ENCODE assay signal across 8 cellular contexts in genomic region chr18:22932885-22933205, GRCh38. TPM values are rescaled to one million over a fixed set of nuclear protein-coding genes. Genes with fewer than 3 reads are reported as not detected.
DNase-seq lines count a peak whose midpoint lies in the region; ATAC-seq and TF ChIP-seq lines count a peak whose summit lies in the region.

No MANE protein-coding gene starts in this region.

- intact Hi-C loops in activated CD4-positive, alpha-beta T cell treated with anti-CD3 and anti-CD28 coated beads for 36 hours (cut with DNase I, micrococcal nuclease), result loop anchor here (1.0 to 5.0 kb wide), 11 partner anchors 45 to 1821 kb away; partner anchors contain the start of genes RIOK3 (in 2 of the 2), CABLES1 (in 1 of the 2), NPC1 (in 1 of the 2) and ROCK1 (in 1 of the 2)
- intact Hi-C loops in sigmoid colon (cut with DNase I), result loop anchor here (1.0 to 10.0 kb wide), 5 partner anchors 49 to 766 kb away; partner anchors contain the start of genes CABLES1, GATA6 and RIOK3

- peak; percentile 37 for ATAC-seq in activated CD4-positive, alpha-beta T cell treated with anti-CD3 and anti-CD28 coated beads for 36 hours
- peak; percentile 26 for ATAC-seq in HG02943 (IDR thresholded peaks at IDR 0.05; ENCODE audit: low read depth, unreplicated experiment)
- ATAC-seq in gastroesophageal sphincter, result peak; percentile 64

- no peaks in the 10 kb centered on the region for H3K27me3 ChIP-seq in gastroesophageal sphincter
- no peaks in the 10 kb centered on the region for H3K27me3 ChIP-seq in sigmoid colon

- POLR2A ChIA-PET in activated CD4-positive, alpha-beta T cell treated with anti-CD3 and anti-CD28 coated beads for 36 hours (lab: Charles Lee), result no interaction called here

- H3K36me3 Mint-ChIP-seq in activated CD4-positive, alpha-beta T cell treated with anti-CD3 and anti-CD28 coated beads for 36 hours (ENCODE audit: low read depth), result peaks cover 26% of the 10 kb centered on the region

- H3K9me3 ChIP-seq in gastroesophageal sphincter (no peaks in the 10 kb centered on the region), sigmoid colon (no peaks in the 10 kb centered on the region)

- H3K27ac ChIP-seq in gastroesophageal sphincter, result peak overlapping the region; percentile 92 to 99 (median 94)
- peak overlapping the region; percentile 97 to 99 (median 98) for H3K27ac ChIP-seq in sigmoid colon

- H3K4me1 ChIP-seq in gastroesophageal sphincter, result peaks cover 0 to 18% (median 0%) of the 10 kb centered on the region in 3 donors
- H3K4me1 ChIP-seq in sigmoid colon, result peaks cover 0 to 12% (median 2%) of the 10 kb centered on the region in 4 donors

- no peak for TF ChIP-seq EP300 in gastroesophageal sphincter (IDR thresholded peaks at IDR 0.05)
- no peak for TF ChIP-seq EP300 in sigmoid colon (IDR thresholded peaks at IDR 0.05)

- H3K36me3 ChIP-seq in gastroesophageal sphincter (peaks cover 0 to 12% of the 10 kb centered on the region in 2 donors), sigmoid colon (no peaks in the 10 kb centered on the region)

- TF ChIP-seq CTCF in gastroesophageal sphincter (IDR thresholded peaks at IDR 0.05), result no peak
- TF ChIP-seq CTCF in sigmoid colon (IDR thresholded peaks at IDR 0.05), result no peak
- TF ChIP-seq CTCF in GM20000 (IDR thresholded peaks at IDR 0.05; ENCODE audit: extremely low read depth, missing control alignments), result no peak

- peaks cover 17% of the 10 kb centered on the region for H3K4me1 Mint-ChIP-seq in activated CD4-positive, alpha-beta T cell treated with anti-CD3 and anti-CD28 coated beads for 36 hours

- no peaks in the 10 kb centered on the region for H3K27me3 Mint-ChIP-seq in activated CD4-positive, alpha-beta T cell treated with anti-CD3 and anti-CD28 coated beads for 36 hours

- peak overlapping the region; percentile 89 for H3K4me3 Mint-ChIP-seq in activated CD4-positive, alpha-beta T cell treated with anti-CD3 and anti-CD28 coated beads for 36 hours

- H3K9me3 Mint-ChIP-seq in activated CD4-positive, alpha-beta T cell treated with anti-CD3 and anti-CD28 coated beads for 36 hours (ENCODE audit: low read depth), result no peaks in the 10 kb centered on the region

- CTCF ChIA-PET in activated CD4-positive, alpha-beta T cell treated with anti-CD3 and anti-CD28 coated beads for 36 hours (lab: Charles Lee), result interaction anchor here (0.6 to 1.1 kb wide), 12 partner anchors 14 to 447 kb away, joined by 3 to 4 read pairs (median 3); no protein-coding TSS in a partner anchor

- H3K4me3 ChIP-seq in gastroesophageal sphincter (peak overlapping the region; percentile 74 to 89), sigmoid colon (peak overlapping the region; percentile 77 to 91 (median 82))

- WGBS in gastroesophageal sphincter (ENCODE audit: low coverage in 1 of 2), 2 donors, result 0% methylated on average over 8 to 9 of the region's 17 CpGs
- 1% methylated on average over 17 of the region's 17 CpGs for WGBS in sigmoid colon, 2 donors

- DNase-seq in activated CD4-positive, alpha-beta T cell treated with anti-CD3 and anti-CD28 coated beads for 36 hours, result no peak
- DNase-seq in activated CD4-positive, alpha-beta T cell treated with anti-CD3 and anti-CD28 coated beads for 48 hours, result no peak
- DNase-seq in SW480 (ENCODE audit: low spot score) (peak; percentile 70), sigmoid colon (no peak), SKM-1 (lab: John Stamatoyannopoulos, UW; ENCODE audit: unreplicated experiment) (no peak), GM20000 (ENCODE audit: low spot score) (no peak)

- TF ChIP-seq POLR2A in gastroesophageal sphincter (IDR thresholded peaks at IDR 0.05) (no peak), sigmoid colon (IDR thresholded peaks at IDR 0.05) (no peak)

- peak overlapping the region; percentile 77 for H3K27ac Mint-ChIP-seq in activated CD4-positive, alpha-beta T cell treated with anti-CD3 and anti-CD28 coated beads for 36 hours

RNA-seq across cellular contexts. Expression of gene RBBP8, which starts 0.3 kb away (rescaled TPM):
- total RNA-seq in activated CD4-positive, alpha-beta T cell treated with anti-CD3 and anti-CD28 coated beads for 36 hours, result 100 to 1,000 TPM in 1 of 2 experiments, 10 to 100 TPM in 1; 74.3 to 101 TPM
- total RNA-seq in gastroesophageal sphincter (10 to 100 TPM; 14.2 to 33.5 (median 20.9) TPM), sigmoid colon (10 to 100 TPM; 10.3 to 22.7 (median 14.7) TPM)
- 10 to 100 TPM; 23.3 to 30.7 (median 23.4) TPM for polyA plus RNA-seq in sigmoid colon
